In the genomic region with DNA sequence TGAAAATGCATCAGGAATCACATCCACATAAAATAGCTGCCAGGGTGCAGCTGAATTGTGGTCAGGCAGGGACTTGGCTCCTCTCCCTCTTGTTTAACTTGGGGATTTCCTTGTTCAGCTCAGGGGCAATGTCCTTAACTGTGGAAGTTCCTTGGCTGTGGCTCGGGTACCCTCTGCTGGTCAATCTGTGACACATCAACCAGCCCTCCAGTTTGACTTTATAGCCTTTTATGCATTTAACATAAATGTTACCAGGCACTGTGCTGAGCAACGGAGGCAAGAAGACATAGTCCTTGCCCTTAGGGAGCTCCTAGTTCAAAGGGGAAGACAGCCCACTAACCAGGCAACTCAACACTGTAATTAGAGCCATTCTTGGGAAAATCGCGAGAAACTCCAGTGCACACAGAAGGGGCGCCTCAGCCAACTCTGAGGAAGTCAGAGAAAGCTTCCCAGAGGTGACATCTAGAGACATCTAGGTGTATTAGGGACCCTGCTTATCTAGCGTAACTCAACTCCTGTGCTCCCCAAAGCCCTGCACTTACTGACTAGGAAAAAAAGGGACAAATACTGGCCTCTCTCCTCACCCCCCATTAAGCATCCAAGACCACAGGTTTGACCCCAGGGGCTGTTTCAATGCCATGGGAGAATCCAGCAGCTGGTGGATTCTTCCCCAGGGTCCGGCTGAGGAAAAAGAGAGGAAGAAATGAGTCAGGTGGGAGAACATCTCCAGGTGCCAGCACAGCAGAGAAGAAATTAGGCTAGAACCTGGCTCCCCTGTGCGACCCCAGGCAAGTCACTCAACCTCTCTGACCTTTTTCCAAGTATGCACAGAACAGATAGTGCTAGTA, we compare ENCODE assay signal across 8 cellular contexts. TPM values are rescaled to one million over a fixed set of nuclear protein-coding genes. Genes with fewer than 3 reads are reported as not detected.
DNase-seq lines count a peak whose midpoint lies in the region; ATAC-seq and TF ChIP-seq lines count a peak whose summit lies in the region.

No MANE protein-coding gene starts in this region.

- H3K27ac ChIP-seq in hepatocyte (peak overlapping the region; percentile 77), sigmoid colon (peak overlapping the region; percentile 90 to 96 (median 93))

- no peaks in the 10 kb centered on the region for H3K9me2 ChIP-seq in hepatocyte (replicated peaks; ENCODE audit: insufficient read depth)

- H3K4me3 ChIP-seq in GM12864 (ENCODE audit: low read depth, low read length) (no peak overlapping the region), astrocyte of the cerebellum (ENCODE audit: low read depth, low read length) (no peak overlapping the region), hepatocyte (no peak overlapping the region), sigmoid colon (no peak overlapping the region)

- in situ Hi-C loops in astrocyte of the cerebellum (cut with HindIII; ENCODE audit: low sequenced_read_pairs) = loop anchor here (25.0 kb wide), 1 partner anchor 102 kb away; a partner anchor contains a TSS

- H3K4me1 ChIP-seq in hepatocyte (ENCODE audit: insufficient read depth) (peaks cover 17% of the 10 kb centered on the region), sigmoid colon (peaks cover 0 to 35% (median 30%) of the 10 kb centered on the region in 4 donors)

- TF ChIP-seq CTCF in GM12864 (IDR thresholded peaks at IDR 0.05; ENCODE audit: low read depth, low read length, missing control alignments) (peak; percentile 90), astrocyte of the cerebellum (IDR thresholded peaks at IDR 0.05; ENCODE audit: low read depth, low read length, missing control alignments) (peak; percentile 90), hepatocyte (IDR thresholded peaks at IDR 0.05; ENCODE audit: poor library complexity) (peak; percentile 87), sigmoid colon (IDR thresholded peaks at IDR 0.05) (peak in 3 of 4 experiments; percentile 76 to 86 (median 79))

- H3K36me3 ChIP-seq in hepatocyte (replicated peaks; ENCODE audit: insufficient read depth, low read depth) (no peaks in the 10 kb centered on the region), sigmoid colon (no peaks in the 10 kb centered on the region)

- H3K79me2 ChIP-seq in hepatocyte = no peaks in the 10 kb centered on the region

- H3K4me1 Mint-ChIP-seq in T-helper 1 cell treated with Interleukin-12 subunit alpha and Interleukin-12 subunit beta and Interleukin-4 antibody, amounts not matched to agents 30 μg/mL and 1 μg/mL, for 36 hours (ENCODE audit: low read depth) = peaks cover 36% of the 10 kb centered on the region

- no peak overlapping the region for H2AFZ ChIP-seq in hepatocyte

- no peak for TF ChIP-seq EP300 in sigmoid colon (IDR thresholded peaks at IDR 0.05)

- TF ChIP-seq POLR2A in sigmoid colon (IDR thresholded peaks at IDR 0.05) = no peak

- H3K9me3 ChIP-seq in hepatocyte (ENCODE audit: low read depth) (no peaks in the 10 kb centered on the region), sigmoid colon (no peaks in the 10 kb centered on the region)

- peak overlapping the region; percentile 82 for H3K4me2 ChIP-seq in hepatocyte

- peak overlapping the region; percentile 97 for H3K27ac Mint-ChIP-seq in T-helper 1 cell treated with Interleukin-12 subunit alpha and Interleukin-12 subunit beta and Interleukin-4 antibody, amounts not matched to agents 30 μg/mL and 1 μg/mL, for 36 hours

- WGBS in hepatocyte (ENCODE audit: low lambda C conversion rate, missing lambda C conversion rate) = 50% methylated on average over 8 of the region's 8 CpGs
- 24 to 28% methylated on average over 8 of the region's 8 CpGs for WGBS in sigmoid colon, 2 donors

- peak overlapping the region; percentile 90 for H3K4me3 Mint-ChIP-seq in T-helper 1 cell treated with Interleukin-12 subunit alpha and Interleukin-12 subunit beta and Interleukin-4 antibody, amounts not matched to agents 30 μg/mL and 1 μg/mL, for 36 hours

- no peak for ATAC-seq in GM18511 (IDR thresholded peaks at IDR 0.05; ENCODE audit: unreplicated experiment)
- ATAC-seq in HG03520 (IDR thresholded peaks at IDR 0.05; ENCODE audit: unreplicated experiment) = no peak

- no peaks in the 10 kb centered on the region for H3K27me3 Mint-ChIP-seq in T-helper 1 cell treated with Interleukin-12 subunit alpha and Interleukin-12 subunit beta and Interleukin-4 antibody, amounts not matched to agents 30 μg/mL and 1 μg/mL, for 36 hours (ENCODE audit: low read depth)

- peaks cover 5% of the 10 kb centered on the region for H3K36me3 Mint-ChIP-seq in T-helper 1 cell treated with Interleukin-12 subunit alpha and Interleukin-12 subunit beta and Interleukin-4 antibody, amounts not matched to agents 30 μg/mL and 1 μg/mL, for 36 hours (ENCODE audit: low read depth)

- peaks cover 1% of the 10 kb centered on the region for H3K9me3 Mint-ChIP-seq in T-helper 1 cell treated with Interleukin-12 subunit alpha and Interleukin-12 subunit beta and Interleukin-4 antibody, amounts not matched to agents 30 μg/mL and 1 μg/mL, for 36 hours

- H4K20me1 ChIP-seq in hepatocyte (ENCODE audit: insufficient read depth, poor library complexity, severe bottlenecking) = no peaks in the 10 kb centered on the region

- intact Hi-C loops in sigmoid colon (cut with DNase I) = loop anchor here (1.0 to 5.0 kb wide), 3 partner anchors 102 to 236 kb away; a partner anchor contains a TSS

- DNase-seq in GM12864 (ENCODE audit: low read depth) (no peak), NCI-H1694 (lab: John Stamatoyannopoulos, UW) (peak; percentile 39), astrocyte of the cerebellum (ENCODE audit: low read depth) (peak; percentile 90), hepatocyte (ENCODE audit: low spot score) (peak; percentile 90), sigmoid colon (peak; percentile 88)

- H3K27me3 ChIP-seq in hepatocyte (no peaks in the 10 kb centered on the region), sigmoid colon (no peaks in the 10 kb centered on the region)

RNA-seq across cellular contexts. Expression of a gene that starts 17.3 kb away (rescaled TPM):
- total RNA-seq in hepatocyte (11.0 and 15.1 TPM in 2 replicates), sigmoid colon (10 to 100 TPM; 37.2 to 54.8 (median 44.2) TPM)
- polyA plus RNA-seq in hepatocyte (7.9 and 8.6 TPM in 2 replicates), sigmoid colon (10 to 100 TPM in 1 of 3 donors, 1 to 10 TPM in 2; 3.6 to 10.5 (median 3.7) TPM)

RNA-seq across cellular contexts. Expression of a gene that starts 26.5 kb away (rescaled TPM):
- total RNA-seq in hepatocyte (not detected in 2 replicates), sigmoid colon (not detected)
- polyA plus RNA-seq in hepatocyte (not detected in 2 replicates), sigmoid colon (under 1 TPM in 1 of 3 donors, not detected in 2; 0.04 TPM)
